Comparison of ENCODE assay signal across 15 cellular contexts in the genomic region with DNA sequence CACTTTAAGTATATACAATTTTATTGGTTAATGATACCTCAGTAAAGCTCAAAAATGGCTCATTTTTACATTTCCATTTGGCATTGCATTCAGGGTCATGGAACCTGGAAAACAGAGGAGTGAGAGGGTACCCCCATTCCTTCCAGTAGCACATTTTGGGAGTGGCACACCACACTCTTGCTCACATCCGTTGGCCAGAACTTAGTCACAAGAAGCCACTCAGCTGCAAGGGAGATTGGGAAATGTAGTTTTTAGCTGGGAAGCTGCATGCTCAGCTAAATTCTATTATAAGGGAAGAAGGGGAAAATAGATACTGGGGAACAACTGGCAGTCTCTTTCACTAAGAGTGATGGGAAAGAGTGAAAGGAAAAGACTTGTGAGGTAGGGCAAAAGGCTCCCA.
DNase-seq lines count a peak whose midpoint lies in the region; ATAC-seq and TF ChIP-seq lines count a peak whose summit lies in the region.
"Had no signal": no experiment of that assay in that cellular context is flagged by ENCODE, and none has a peak within 500 bp of the region (broad histone marks: within the 10 kb centered on the region; RNA-seq: fewer than 3 reads in every experiment).

No MANE protein-coding gene starts in this region.

- TF ChIP-seq CTCF in mucosa of descending colon (IDR thresholded peaks at IDR 0.05) (no peak), omental fat pad (IDR thresholded peaks at IDR 0.05) (no peak)

- peak; percentile 17 for DNase-seq in NOMO-1 treated with dmso at 0.1 percent for 144 hours (lab: John Stamatoyannopoulos, UW; ENCODE audit: unreplicated experiment)
- DNase-seq in NOMO-1 treated with DMSO at 0.1 percent for 48 hours (lab: John Stamatoyannopoulos, UW; ENCODE audit: unreplicated experiment): no peak
- peak; percentile 30 for DNase-seq in MG63
- DNase-seq in adipocyte (ENCODE audit: low read depth): peak; percentile 19
- DNase-seq in kidney tubule cell (ENCODE audit: low spot score): peak; percentile 46
- no peak for DNase-seq in mucosa of descending colon
- no peak for DNase-seq in stimulated activated CD8-positive, alpha-beta memory T cell treated with anti-CD3 and anti-CD28 coated beads, Interleukin-4, amount 100 ng/mL, for 48 hours
- no peak for DNase-seq in omental fat pad (ENCODE audit: low spot score)
- DNase-seq: activated CD4-positive, CD25-positive, alpha-beta regulatory T cell; activated gamma-delta T cell; colonic mucosa; head of caudate nucleus; NCI-H2029; stimulated activated CD4-positive, alpha-beta T cell treated with anti-CD3 and anti-CD28 coated beads, Interleukin-4, amount 100 ng/mL, for 24 hours; substantia nigra had no signal

- intact Hi-C loops in mucosa of descending colon (cut with DNase I, micrococcal nuclease): no loop called here

- H3K4me3 ChIP-seq in MG63: no peak overlapping the region
- no peak overlapping the region for H3K4me3 ChIP-seq in adipocyte (ENCODE audit: low read length)
- no peak overlapping the region for H3K4me3 ChIP-seq in mucosa of descending colon
- H3K4me3 ChIP-seq: colonic mucosa had no signal

- H3K9me3 ChIP-seq in MG63: peaks cover 4% of the 10 kb centered on the region
- no peaks in the 10 kb centered on the region for H3K9me3 ChIP-seq in adipocyte (ENCODE audit: control insufficient read depth, low read length)
- H3K9me3 ChIP-seq in mucosa of descending colon: no peaks in the 10 kb centered on the region
- H3K9me3 ChIP-seq: colonic mucosa had no signal

- H3K9ac ChIP-seq in adipocyte (ENCODE audit: low read length): no peak overlapping the region

- no peak for ATAC-seq in mucosa of descending colon
- no peak for ATAC-seq in omental fat pad (ENCODE audit: low FRiP score)

- H3K4me1 ChIP-seq in adipocyte (ENCODE audit: control insufficient read depth, insufficient read depth, low read length) (no peaks in the 10 kb centered on the region), mucosa of descending colon (ENCODE audit: low read depth) (no peaks in the 10 kb centered on the region)
- H3K4me1 ChIP-seq: colonic mucosa had no signal

- no peaks in the 10 kb centered on the region for H3K27me3 ChIP-seq in MG63
- no peaks in the 10 kb centered on the region for H3K27me3 ChIP-seq in adipocyte (replicated peaks; ENCODE audit: control insufficient read depth, insufficient read depth, low read length)
- H3K27me3 ChIP-seq: colonic mucosa had no signal

- H3K36me3 ChIP-seq in MG63 (no peaks in the 10 kb centered on the region), adipocyte (ENCODE audit: control insufficient read depth, insufficient read depth, low read length, severe bottlenecking) (no peaks in the 10 kb centered on the region), mucosa of descending colon (ENCODE audit: low read depth) (no peaks in the 10 kb centered on the region)
- H3K36me3 ChIP-seq: colonic mucosa had no signal

Comparison
In these comparisons a context has a peak if more than half of its experiments do, and no peak if none do; other contexts are left out.
1. DNase-seq: peak in NOMO-1 treated with dmso at 0.1 percent for 144 hours (single experiment), MG63 (single experiment), adipocyte (single experiment) and kidney tubule cell (single experiment); none in NOMO-1 treated with DMSO at 0.1 percent for 48 hours (single experiment), mucosa of descending colon (0 of 3), stimulated activated CD8-positive, alpha-beta memory T cell treated with anti-CD3 and anti-CD28 coated beads, Interleukin-4, amount 100 ng/mL, for 48 hours (single experiment) and omental fat pad (single experiment).